Comparison of ENCODE assay signal across 21 cellular contexts in genomic region chr6:157855325-157855724, GRCh38.
"Had no signal": no experiment of that assay in that cellular context is flagged by ENCODE, and none has a peak within 500 bp of the region (broad histone marks: within the 10 kb centered on the region; RNA-seq: fewer than 3 reads in every experiment).

No MANE protein-coding gene starts in this region.

- H3K36me3 ChIP-seq: breast epithelium, SJSA1, WERI-Rb-1 had no signal

- H3K4me1 ChIP-seq: breast epithelium had no signal

- DNase-seq: activated CD4-positive, alpha-beta memory T cell treated with anti-CD3 and anti-CD28 coated beads for 36 hours; activated CD4-positive, alpha-beta T cell treated with anti-CD3 and anti-CD28 coated beads for 1 hour; activated CD4-positive, alpha-beta T cell treated with anti-CD3 and anti-CD28 coated beads, Interleukin-2, amount 10 ng/mL, durations not matched to agents 24 days and 14 days; activated CD8-positive, alpha-beta memory T cell treated with anti-CD3 and anti-CD28 coated beads for 24 hours; activated effector memory CD4-positive, alpha-beta T cell treated with anti-CD3 and anti-CD28 coated beads, Interleukin-2, amount 50 U/mL, for 16 hours; activated naive CD4-positive, alpha-beta T cell treated with Interleukin-2 at 50 U/mL for 16 hours; activated T-cell treated with anti-CD3 and anti-CD28 coated beads, Interleukin-2, amount 50 U/mL, for 4 hours; central memory CD4-positive, alpha-beta T cell; MV-4-11; NCI-H1092 treated with DMSO at 0.1 percent for 48 hours; NCI-H1436; NCI-H1694 treated with DMSO at 0.1 percent for 48 hours; NCI-H2029 treated with DMSO at 0.1 percent for 48 hours; NCI-H510A treated with DMSO at 0.1 percent for 48 hours; NCI-H69; SHP77; T-helper 2 cell; WERI-Rb-1 had no signal

- H3K27ac ChIP-seq: breast epithelium, SJSA1, WERI-Rb-1 had no signal

- H3K4me3 ChIP-seq: breast epithelium, MG63, SJSA1 had no signal

- H3K4me3 Mint-ChIP-seq: activated CD4-positive, alpha-beta memory T cell treated with anti-CD3 and anti-CD28 coated beads for 36 hours; activated CD4-positive, alpha-beta T cell treated with anti-CD3 and anti-CD28 coated beads, Interleukin-2, amount 10 ng/mL, durations not matched to agents 24 days and 14 days; activated T-cell treated with anti-CD3 and anti-CD28 coated beads, Interleukin-2, amount 50 U/mL, for 4 hours had no signal

- H3K27me3 ChIP-seq: breast epithelium, MG63, SJSA1 had no signal

- H3K27ac Mint-ChIP-seq: activated CD4-positive, alpha-beta memory T cell treated with anti-CD3 and anti-CD28 coated beads for 36 hours; activated CD4-positive, alpha-beta T cell treated with anti-CD3 and anti-CD28 coated beads, Interleukin-2, amount 10 ng/mL, durations not matched to agents 24 days and 14 days had no signal

- ATAC-seq: activated T-cell treated with anti-CD3 and anti-CD28 coated beads, Interleukin-2, amount 50 U/mL, for 4 hours had no signal

- H3K27me3 Mint-ChIP-seq: activated CD4-positive, alpha-beta memory T cell treated with anti-CD3 and anti-CD28 coated beads for 36 hours had no signal
